Comparison of ENCODE assay signal across 19 cellular contexts in genomic region chr1:228329887-228330286, GRCh38.
DNase-seq lines count a peak whose midpoint lies in the region; ATAC-seq and TF ChIP-seq lines count a peak whose summit lies in the region.
"Had no signal": no experiment of that assay in that cellular context is flagged by ENCODE, and none has a peak within 500 bp of the region (broad histone marks: within the 10 kb centered on the region; RNA-seq: fewer than 3 reads in every experiment).

No MANE protein-coding gene starts in this region.

- H3K27me3 ChIP-seq in right cardiac atrium (ENCODE audit: control insufficient read depth, insufficient read depth) (no peaks in the 10 kb centered on the region), gastrocnemius medialis (no peaks in the 10 kb centered on the region)
- H3K27me3 ChIP-seq: BE2C had no signal

- TF ChIP-seq POLR2A in gastrocnemius medialis (IDR thresholded peaks at IDR 0.05) = no peak

- ATAC-seq in left ventricle myocardium superior (peak; percentile 20), right cardiac atrium (no peak), gastrocnemius medialis (peak; percentile 22 to 38), HG03571 (IDR thresholded peaks at IDR 0.05; ENCODE audit: unreplicated experiment) (no peak), SK-N-SH treated with all-trans-retinoic acid at 6 μM for 48 hours (no peak)
- ATAC-seq: GM12878 had no signal

- H3K9me3 ChIP-seq in right cardiac atrium (ENCODE audit: control insufficient read depth, low read length) (no peaks in the 10 kb centered on the region), gastrocnemius medialis (no peaks in the 10 kb centered on the region)
- H3K9me3 ChIP-seq: BE2C had no signal

- TF ChIP-seq CTCF in nephron progenitor cell (IDR thresholded peaks at IDR 0.05) (no peak), gastrocnemius medialis (IDR thresholded peaks at IDR 0.05 in 4 of 5, conservative IDR thresholded peaks at IDR 0.05 in 1 of 5) (no peak)

- H3K27ac Mint-ChIP-seq in nephron progenitor cell = peak overlapping the region; percentile 72
- H3K27ac Mint-ChIP-seq: CD4-positive, CD25-positive, alpha-beta regulatory T cell; H9 had no signal

- 61% methylated on average over 2 of the region's 2 CpGs for WGBS in right cardiac atrium

- H3K36me3 ChIP-seq in gastrocnemius medialis = peaks cover 0 to 42% of the 10 kb centered on the region in 2 donors
- H3K36me3 ChIP-seq: BE2C had no signal

- peaks cover 32% of the 10 kb centered on the region for H3K36me3 Mint-ChIP-seq in nephron progenitor cell (ENCODE audit: low read depth)

- H3K4me1 ChIP-seq in right cardiac atrium (ENCODE audit: control insufficient read depth, insufficient read depth, low read length) = no peaks in the 10 kb centered on the region
- peaks cover 11 to 24% of the 10 kb centered on the region in 2 donors for H3K4me1 ChIP-seq in gastrocnemius medialis
- H3K4me1 ChIP-seq: BE2C had no signal

- no peaks in the 10 kb centered on the region for H3K27me3 Mint-ChIP-seq in nephron progenitor cell (ENCODE audit: low read depth, poor library complexity)
- H3K27me3 Mint-ChIP-seq: CD4-positive, CD25-positive, alpha-beta regulatory T cell; CD8-positive, alpha-beta memory T cell had no signal

- H3K4me3 Mint-ChIP-seq in nephron progenitor cell = no peak overlapping the region
- H3K4me3 Mint-ChIP-seq: CD4-positive, CD25-positive, alpha-beta regulatory T cell; CD8-positive, alpha-beta memory T cell; H9 had no signal

- peaks cover 7% of the 10 kb centered on the region for H3K9me3 Mint-ChIP-seq in nephron progenitor cell
- H3K9me3 Mint-ChIP-seq: CD4-positive, CD25-positive, alpha-beta regulatory T cell; CD8-positive, alpha-beta memory T cell; H9 had no signal

- H3K4me3 ChIP-seq in right cardiac atrium (ENCODE audit: low read length) = no peak overlapping the region
- no peak overlapping the region for H3K4me3 ChIP-seq in gastrocnemius medialis
- H3K4me3 ChIP-seq: GM12878 had no signal

- no peaks in the 10 kb centered on the region for H3K4me1 Mint-ChIP-seq in nephron progenitor cell
- H3K4me1 Mint-ChIP-seq: CD4-positive, CD25-positive, alpha-beta regulatory T cell; CD8-positive, alpha-beta memory T cell; H9 had no signal

- in situ Hi-C loops in gastrocnemius medialis (cut with MboI; ENCODE audit: low sequenced_read_pairs in 4 of 4) = no loop called here

- no peak overlapping the region for H3K27ac ChIP-seq in right cardiac atrium (ENCODE audit: low read length)
- peak overlapping the region; percentile 16 to 58 (median 41) for H3K27ac ChIP-seq in gastrocnemius medialis

- intact Hi-C loops in left ventricle myocardium superior (cut with micrococcal nuclease) (no loop called here), right cardiac atrium (cut with DNase I) (no loop called here), gastrocnemius medialis (cut with DNase I; ENCODE audit: low total_unique reads) (no loop called here)

- DNase-seq in left ventricle myocardium superior (no peak), right cardiac atrium (no peak), nephron progenitor cell (no peak), gastrocnemius medialis (no peak), NOMO-1 treated with DMSO at 0.1 percent for 48 hours (lab: John Stamatoyannopoulos, UW; ENCODE audit: unreplicated experiment) (no peak)
- DNase-seq: ACHN; BE2C; C1 segment of cervical spinal cord; CD4-positive, CD25-positive, alpha-beta regulatory T cell; CD8-positive, alpha-beta memory T cell; COR-L47; DMS 273 treated with DMSO at 0.1 percent for 48 hours; DMS53; DND-41; EL; H9 had no signal

TF ChIP-seq in SK-N-SH treated with all-trans-retinoic acid at 6 μM for 48 hours, 23 proteins besides CTCF, POLR2A, EP300 and RAD21:
- TF ChIP-seq BACH2 (CRISPR knock-in tag; IDR thresholded peaks at IDR 0.05; ENCODE audit: borderline replicate concordance) = no peak
- TF ChIP-seq TCF4 (CRISPR knock-in tag; IDR thresholded peaks at IDR 0.05; ENCODE audit: borderline replicate concordance) = no peak
- no peak for TF ChIP-seq ZFP3 (CRISPR knock-in tag; IDR thresholded peaks at IDR 0.05)
- TF ChIP-seq ARNTL (CRISPR knock-in tag; IDR thresholded peaks at IDR 0.05; ENCODE audit: borderline replicate concordance, low read depth) = no peak
- no peak for TF ChIP-seq PPARA (CRISPR knock-in tag; IDR thresholded peaks at IDR 0.05; ENCODE audit: borderline replicate concordance)
- TF ChIP-seq, protein P1, sequence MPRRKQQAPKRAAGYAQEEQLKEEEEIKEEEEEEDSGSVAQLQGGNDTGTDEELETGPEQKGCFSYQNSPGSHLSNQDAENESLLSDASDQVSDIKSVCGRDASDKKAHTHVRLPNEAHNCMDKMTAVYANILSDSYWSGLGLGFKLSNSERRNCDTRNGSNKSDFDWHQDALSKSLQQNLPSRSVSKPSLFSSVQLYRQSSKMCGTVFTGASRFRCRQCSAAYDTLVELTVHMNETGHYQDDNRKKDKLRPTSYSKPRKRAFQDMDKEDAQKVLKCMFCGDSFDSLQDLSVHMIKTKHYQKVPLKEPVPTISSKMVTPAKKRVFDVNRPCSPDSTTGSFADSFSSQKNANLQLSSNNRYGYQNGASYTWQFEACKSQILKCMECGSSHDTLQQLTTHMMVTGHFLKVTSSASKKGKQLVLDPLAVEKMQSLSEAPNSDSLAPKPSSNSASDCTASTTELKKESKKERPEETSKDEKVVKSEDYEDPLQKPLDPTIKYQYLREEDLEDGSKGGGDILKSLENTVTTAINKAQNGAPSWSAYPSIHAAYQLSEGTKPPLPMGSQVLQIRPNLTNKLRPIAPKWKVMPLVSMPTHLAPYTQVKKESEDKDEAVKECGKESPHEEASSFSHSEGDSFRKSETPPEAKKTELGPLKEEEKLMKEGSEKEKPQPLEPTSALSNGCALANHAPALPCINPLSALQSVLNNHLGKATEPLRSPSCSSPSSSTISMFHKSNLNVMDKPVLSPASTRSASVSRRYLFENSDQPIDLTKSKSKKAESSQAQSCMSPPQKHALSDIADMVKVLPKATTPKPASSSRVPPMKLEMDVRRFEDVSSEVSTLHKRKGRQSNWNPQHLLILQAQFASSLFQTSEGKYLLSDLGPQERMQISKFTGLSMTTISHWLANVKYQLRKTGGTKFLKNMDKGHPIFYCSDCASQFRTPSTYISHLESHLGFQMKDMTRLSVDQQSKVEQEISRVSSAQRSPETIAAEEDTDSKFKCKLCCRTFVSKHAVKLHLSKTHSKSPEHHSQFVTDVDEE (CRISPR knock-in tag; IDR thresholded peaks at IDR 0.05) = no peak
- TF ChIP-seq TOX (CRISPR knock-in tag; IDR thresholded peaks at IDR 0.05; ENCODE audit: borderline replicate concordance) = no peak
- TF ChIP-seq ZC3H10 (CRISPR knock-in tag; IDR thresholded peaks at IDR 0.05) = no peak
- TF ChIP-seq CSRNP3 (CRISPR knock-in tag; IDR thresholded peaks at IDR 0.05) = no peak
- TF ChIP-seq ZNF70 (CRISPR knock-in tag; IDR thresholded peaks at IDR 0.05) = no peak
- no peak for TF ChIP-seq ZNF565 (CRISPR knock-in tag; conservative IDR thresholded peaks at IDR 0.05; ENCODE audit: low read depth)
- no peak for TF ChIP-seq ESRRG (CRISPR knock-in tag; IDR thresholded peaks at IDR 0.05)

Comparison
In these comparisons a context has a peak if more than half of its experiments do, and no peak if none do; other contexts are left out.
1. ATAC-seq: peak in left ventricle myocardium superior (single experiment) and gastrocnemius medialis (2 of 2); none in right cardiac atrium (0 of 2), HG03571 (single experiment) and SK-N-SH treated with all-trans-retinoic acid at 6 μM for 48 hours (single experiment).